ENCODE assay signal across 8 cellular contexts in genomic region chr2:216694201-216694825, GRCh38. TPM values are rescaled to one million over a fixed set of nuclear protein-coding genes. Genes with fewer than 3 reads are reported as not detected.
A peak's percentile ranks its signal among the peaks of the same experiment; 100 is the strongest.
DNase-seq lines count a peak whose midpoint lies in the region; ATAC-seq and TF ChIP-seq lines count a peak whose summit lies in the region.

No MANE protein-coding gene starts in this region.

- H3K27me3 ChIP-seq in H7 (ENCODE audit: control insufficient read depth, insufficient read depth, low read length), result peaks cover 55% of the 10 kb centered on the region
- H3K27me3 ChIP-seq in ascending aorta, result no peaks in the 10 kb centered on the region

- peak overlapping the region; percentile 87 to 93 for H3K27ac ChIP-seq in ascending aorta

- TF ChIP-seq CTCF in ascending aorta (IDR thresholded peaks at IDR 0.05) (no peak), retinal pigment epithelial cell (conservative IDR thresholded peaks at IDR 0.05; ENCODE audit: low read depth, low read length) (peak; percentile 0)

- no peaks in the 10 kb centered on the region for H3K9me3 ChIP-seq in ascending aorta

- H3K4me1 ChIP-seq in ascending aorta, result peaks cover 10 to 41% of the 10 kb centered on the region in 2 donors

- no peak for ATAC-seq in HG03159 (IDR thresholded peaks at IDR 0.05; ENCODE audit: unreplicated experiment)
- no peak for ATAC-seq in GM21381 (IDR thresholded peaks at IDR 0.05; ENCODE audit: unreplicated experiment)
- no peak for ATAC-seq in HG02623 (IDR thresholded peaks at IDR 0.05; ENCODE audit: unreplicated experiment)

- DNase-seq in H7 (peak; percentile 80), NCI-H774 (lab: John Stamatoyannopoulos, UW) (peak; percentile 55), ascending aorta (ENCODE audit: low spot score in 2 of 2) (peak in 1 of 2 donors; percentile 84), hypothalamus (lab: John Stamatoyannopoulos, UW) (peak in 33 of 51 donors; percentile 11 to 59 (median 30)), retinal pigment epithelial cell (ENCODE audit: low read depth) (no peak)

- intact Hi-C loops in ascending aorta (cut with DNase I), result loop anchor here (5.0 to 10.0 kb wide), 2 partner anchors 740 to 958 kb away; no protein-coding TSS in a partner anchor

- H3K4me3 ChIP-seq in H7 (ENCODE audit: insufficient read depth, low read depth, low read length), result peak overlapping the region; percentile 62
- peak overlapping the region; percentile 58 to 89 for H3K4me3 ChIP-seq in ascending aorta
- peak overlapping the region; percentile 80 for H3K4me3 ChIP-seq in retinal pigment epithelial cell (ENCODE audit: low read length)

- H3K36me3 ChIP-seq in H7 (replicated peaks; ENCODE audit: control insufficient read depth, insufficient read depth, low read length) (no peaks in the 10 kb centered on the region), ascending aorta (no peaks in the 10 kb centered on the region)

RNA-seq across cellular contexts. Expression of gene IGFBP5, which starts 1.0 kb away (rescaled TPM):
- total RNA-seq in H7 (2014; rRNA removed; shearing (Covaris generic)), result 2.9 and 10.2 TPM in 2 replicates
- 1,280 TPM for total RNA-seq in ascending aorta

Comparison
In these comparisons a context has a peak if more than half of its experiments do, and no peak if none do; other contexts are left out.
1. RNA of gene IGFBP5, which starts 1.0 kb away (total RNA-seq): 1,280 TPM in ascending aorta (single experiment); 2.9 to 10.2 TPM in H7; every median in the first group is over 100 times any median in the second.
2. Peak in every context shown above with its lines, with median percentiles within 50 percentile points of each other: H3K4me3 ChIP-seq.